14 cellular contexts compared by ENCODE assay signal in genomic region chr15:72515591-72516389, GRCh38. TPM values are rescaled to one million over a fixed set of nuclear protein-coding genes. Genes with fewer than 3 reads are reported as not detected.
DNase-seq lines count a peak whose midpoint lies in the region; ATAC-seq, FAIRE-seq and TF ChIP-seq lines count a peak whose summit lies in the region.
"Had no signal": no experiment of that assay in that cellular context is flagged by ENCODE, and none has a peak within 500 bp of the region (broad histone marks: within the 10 kb centered on the region; RNA-seq: fewer than 3 reads in every experiment).

No MANE protein-coding gene starts in this region.

- POLR2A ChIA-PET in HEK293 (lab: Yijun Ruan, JAX), result no interaction called here

- peaks cover 14% of the 10 kb centered on the region for H3K4me1 ChIP-seq in BLaER1
- H3K4me1 ChIP-seq in HEK293 (ENCODE audit: control insufficient read depth, insufficient read depth, low read length), result peaks cover 22% of the 10 kb centered on the region
- H3K4me1 ChIP-seq in adipocyte (ENCODE audit: control insufficient read depth, insufficient read depth, low read length), result peaks cover 29% of the 10 kb centered on the region
- H3K4me1 ChIP-seq in left lung, result peaks cover 6 to 14% of the 10 kb centered on the region in 2 donors

- peaks cover 98% of the 10 kb centered on the region for H4K20me1 ChIP-seq in BLaER1

- peak overlapping the region; percentile 4 for H3K4me2 ChIP-seq in BLaER1

- DNase-seq in adipocyte (ENCODE audit: low read depth) (peak; percentile 39), left lung (no peak), GM12891 (ENCODE audit: insufficient read length, low spot score) (no peak), DMS114 treated with DMSO at 0.1 percent for 48 hours (lab: John Stamatoyannopoulos, UW; ENCODE audit: unreplicated experiment) (no peak), erythroblast (lab: John Stamatoyannopoulos, UW) (no peak)
- DNase-seq: activated CD4-positive, alpha-beta T cell treated with anti-CD3 and anti-CD28 coated beads for 4 hours; activated T-cell treated with anti-CD3 and anti-CD28 coated beads, Interleukin-2, amount 50 U/mL, for 48 hours; anterior cingulate cortex; MM.1S; transverse colon had no signal

- H3K9me3 ChIP-seq in BLaER1, result no peaks in the 10 kb centered on the region
- no peaks in the 10 kb centered on the region for H3K9me3 ChIP-seq in HEK293 (ENCODE audit: control insufficient read depth, insufficient read depth, low read depth, low read length)
- H3K9me3 ChIP-seq in adipocyte (ENCODE audit: control insufficient read depth, low read length), result no peaks in the 10 kb centered on the region
- H3K9me3 ChIP-seq in left lung, result no peaks in the 10 kb centered on the region
- H3K9me3 ChIP-seq: transverse colon had no signal

- CTCF ChIA-PET in HEK293 (lab: Yijun Ruan, JAX), result interaction anchor here (1.2 kb wide), 1 partner anchor 42 kb away, joined by 3 read pairs; no protein-coding TSS in a partner anchor

- H3K9ac ChIP-seq in BLaER1, result no peak overlapping the region
- no peak overlapping the region for H3K9ac ChIP-seq in adipocyte (ENCODE audit: low read length)
- H3K9ac ChIP-seq: BLaER1 treated with 17β-estradiol and CSF1 and Interleukin-3, amounts not matched to agents 10 nM and 100 nM had no signal

- H3K4me3 ChIP-seq in BLaER1 (no peak overlapping the region), HEK293 (ENCODE audit: low read depth, low read length) (no peak overlapping the region), adipocyte (ENCODE audit: low read length) (no peak overlapping the region), left lung (no peak overlapping the region)
- H3K4me3 ChIP-seq: BLaER1 treated with 17β-estradiol and CSF1 and Interleukin-3, amounts not matched to agents 10 nM and 100 nM; transverse colon had no signal

- intact Hi-C loops in left lung (cut with DNase I), result no loop called here

- H3K36me3 ChIP-seq in BLaER1, result peaks cover 42% of the 10 kb centered on the region
- H3K36me3 ChIP-seq in HEK293 (ENCODE audit: control insufficient read depth in 2 of 2, insufficient read depth in 1 of 2, low read length in 2 of 2), result peaks cover 0 to 16% of the 10 kb centered on the region in 2 experiments; a peak in 2 of 3 replicates
- H3K36me3 ChIP-seq in adipocyte (ENCODE audit: control insufficient read depth, insufficient read depth, low read length, severe bottlenecking), result peaks cover 5% of the 10 kb centered on the region
- peaks cover 0 to 9% of the 10 kb centered on the region in 2 donors for H3K36me3 ChIP-seq in left lung
- H3K36me3 ChIP-seq: transverse colon had no signal

- H3K27me3 ChIP-seq in BLaER1, result no peaks in the 10 kb centered on the region
- no peaks in the 10 kb centered on the region for H3K27me3 ChIP-seq in adipocyte (replicated peaks; ENCODE audit: control insufficient read depth, insufficient read depth, low read length)
- no peaks in the 10 kb centered on the region for H3K27me3 ChIP-seq in left lung
- H3K27me3 ChIP-seq: BLaER1 treated with 17β-estradiol and CSF1 and Interleukin-3, amounts not matched to agents 10 nM and 100 nM; transverse colon had no signal

- FAIRE-seq in GM12891 (lab: Jason Lieb, UNC), result no peak

- H3K27ac ChIP-seq in BLaER1 (no peak overlapping the region), HEK293 (ENCODE audit: extremely low read depth, low read depth, low read length) (no peak overlapping the region), left lung (no peak overlapping the region)
- H3K27ac ChIP-seq: BLaER1 treated with 17β-estradiol and CSF1 and Interleukin-3, amounts not matched to agents 10 nM and 100 nM; transverse colon had no signal

- peak; percentile 46 for ATAC-seq in left lung
- no peak for ATAC-seq in HG02938 (IDR thresholded peaks at IDR 0.05; ENCODE audit: unreplicated experiment)

- no peak for TF ChIP-seq CTCF in HEK293 (tag by site-specific recombination; IDR thresholded peaks at IDR 0.05)
- no peak for TF ChIP-seq CTCF in left lung (IDR thresholded peaks at IDR 0.05)

- TF ChIP-seq POLR2A in GM12891 (IDR thresholded peaks at IDR 0.05; ENCODE audit: low read depth, low read length), result no peak
- TF ChIP-seq POLR2A in erythroblast (IDR thresholded peaks at IDR 0.05; ENCODE audit: low read length), result no peak

TF ChIP-seq in HEK293, 187 proteins besides CTCF, POLR2A, EP300 and RAD21 (continues in another document):
- TF ChIP-seq ZFP69B (tag by site-specific recombination; IDR thresholded peaks at IDR 0.05), result peak; percentile 86
- 0 out of 2 replicates have a peak, but pooled peaks have one; percentile 20 for TF ChIP-seq OSR2 (tag by site-specific recombination; IDR thresholded peaks at IDR 0.05)
- TF ChIP-seq PRDM6 (tag by site-specific recombination; IDR thresholded peaks at IDR 0.05), result peak; percentile 49

TF ChIP-seq in GM12891, 5 proteins besides CTCF, POLR2A, EP300 and RAD21:
- TF ChIP-seq POU2F2 (IDR thresholded peaks at IDR 0.05; ENCODE audit: low read depth, low read length), result no peak

RNA-seq across cellular contexts. Expression of gene ARIH1, which starts 41.7 kb away (rescaled TPM):
- 100 to 1,000 TPM; 136 to 163 TPM for total RNA-seq in left lung
- polyA plus RNA-seq in GM12891 (2012; ENCODE audit: low read depth, missing spikeins), result 28.2 TPM
